ENCODE assay signal across 35 cellular contexts in the genomic region with DNA sequence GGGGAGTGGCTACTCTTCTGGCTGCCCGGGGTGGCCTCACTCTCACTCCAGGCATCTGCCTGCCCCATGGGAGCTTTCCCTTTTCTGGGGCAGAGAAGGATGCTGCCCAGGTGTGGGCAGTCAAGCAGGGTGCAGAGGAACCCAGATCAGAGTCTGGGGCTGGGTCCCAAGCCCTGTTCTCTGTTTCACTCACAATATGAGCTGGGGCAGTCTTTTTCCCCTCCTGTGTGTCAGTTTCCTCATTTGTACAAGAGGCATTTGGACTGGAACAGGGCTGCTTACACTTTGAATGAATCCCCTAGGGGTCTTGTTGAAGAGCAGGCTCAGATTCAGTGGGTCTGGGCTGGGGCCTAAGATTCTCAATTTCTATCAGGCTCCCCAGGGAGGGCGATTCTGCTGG.
"Had no signal": no experiment of that assay in that cellular context is flagged by ENCODE, and none has a peak within 500 bp of the region (broad histone marks: within the 10 kb centered on the region; RNA-seq: fewer than 3 reads in every experiment).

No MANE protein-coding gene starts in this region.

- DNase-seq: activated B cell treated with CpG ODN at 0.5 μM for 24 hours; activated CD4-positive, alpha-beta memory T cell treated with anti-CD3 and anti-CD28 coated beads for 36 hours; activated CD4-positive, alpha-beta T cell treated with anti-CD3 and anti-CD28 coated beads for 4 hours; activated CD4-positive, alpha-beta T cell treated with anti-CD3 and anti-CD28 coated beads, Interleukin-2, amount 50 U/mL, for 1 hour; activated CD4-positive, CD25-positive, alpha-beta regulatory T cell treated with anti-CD3 and anti-CD28 coated beads, Interleukin-2, amount 50 U/mL, for 72 hours; activated CD8-positive, alpha-beta memory T cell treated with anti-CD3 and anti-CD28 coated beads, Interleukin-2, amount 50 U/mL, for 4 hours; activated gamma-delta T cell treated with Interleukin-2 at 50 U/mL for 16 hours; activated naive CD4-positive, alpha-beta T cell treated with anti-CD3 and anti-CD28 coated beads for 36 hours; activated T-cell treated with anti-CD3 and anti-CD28 coated beads for 4 hours; activated T-cell treated with anti-CD3 and anti-CD28 coated beads, Interleukin-2, amount 50 U/mL, for 4 hours; anterior cingulate cortex; caudate nucleus; cerebellar nuclear complex; KG1; MM.1S; MV-4-11; NCI-H1092; NCI-H1436 treated with DMSO at 0.1 percent for 48 hours; NCI-H1694 treated with DMSO at 0.1 percent for 48 hours; NCI-H2029; NCI-H2107; NCI-H345; NCI-H524 treated with DMSO at 0.1 percent for 48 hours; PC-3; Peyer's patch; Right ventricle myocardium superior; SW 1271; T-helper 1 cell; T-helper 2 cell; T-helper 9 cell had no signal

- H3K27ac Mint-ChIP-seq: activated B cell treated with CpG ODN at 0.5 μM for 24 hours; activated CD4-positive, alpha-beta memory T cell treated with anti-CD3 and anti-CD28 coated beads for 36 hours; activated naive CD4-positive, alpha-beta T cell treated with anti-CD3 and anti-CD28 coated beads for 36 hours; activated naive CD4-positive, alpha-beta T cell treated with anti-CD3 and anti-CD28 coated beads, Interleukin-2, amount 50 U/mL, for 72 hours; activated T-helper 1 cell treated with anti-CD3 and anti-CD28 coated beads, Interleukin-12 subunit alpha, Interleukin-12 subunit beta, Interleukin-2, Interleukin-4 antibody, amounts not matched to agents 30 ng/mL and 10 ng/mL and 1 ng/mL, durations not matched to agents 14 hours and 24 hours and 36 hours; brain had no signal

- H3K4me1 ChIP-seq: Peyer's patch had no signal

- ATAC-seq: activated naive CD4-positive, alpha-beta T cell treated with anti-CD3 and anti-CD28 coated beads, Interleukin-2, amount 50 U/mL, for 72 hours; activated T-cell treated with anti-CD3 and anti-CD28 coated beads, Interleukin-2, amount 50 U/mL, for 4 hours; PC-3 had no signal

- H3K27me3 Mint-ChIP-seq: activated B cell treated with CpG ODN at 0.5 μM for 24 hours; activated CD4-positive, alpha-beta memory T cell treated with anti-CD3 and anti-CD28 coated beads for 36 hours; brain had no signal

- H3K27me3 ChIP-seq: Peyer's patch had no signal

- H3K27ac ChIP-seq: Peyer's patch, RWPE1, VCaP had no signal

- H3K36me3 Mint-ChIP-seq: activated CD4-positive, alpha-beta memory T cell treated with anti-CD3 and anti-CD28 coated beads for 36 hours; activated naive CD4-positive, alpha-beta T cell treated with anti-CD3 and anti-CD28 coated beads, Interleukin-2, amount 50 U/mL, for 72 hours had no signal

- H3K4me3 ChIP-seq: Peyer's patch had no signal

- H3K9me3 ChIP-seq: Peyer's patch had no signal

- H3K4me1 Mint-ChIP-seq: activated B cell treated with CpG ODN at 0.5 μM for 24 hours had no signal

- H3K9me3 Mint-ChIP-seq: activated B cell treated with CpG ODN at 0.5 μM for 24 hours; activated CD4-positive, alpha-beta memory T cell treated with anti-CD3 and anti-CD28 coated beads for 36 hours; activated naive CD4-positive, alpha-beta T cell treated with anti-CD3 and anti-CD28 coated beads, Interleukin-2, amount 50 U/mL, for 72 hours; activated T-cell treated with anti-CD3 and anti-CD28 coated beads, Interleukin-2, amount 50 U/mL, for 4 hours; activated T-helper 1 cell treated with anti-CD3 and anti-CD28 coated beads, Interleukin-12 subunit alpha, Interleukin-12 subunit beta, Interleukin-2, Interleukin-4 antibody, amounts not matched to agents 30 ng/mL and 10 ng/mL and 1 ng/mL, durations not matched to agents 14 hours and 24 hours and 36 hours had no signal

- H3K4me3 Mint-ChIP-seq: activated B cell treated with CpG ODN at 0.5 μM for 24 hours; activated CD4-positive, alpha-beta memory T cell treated with anti-CD3 and anti-CD28 coated beads for 36 hours; activated naive CD4-positive, alpha-beta T cell treated with anti-CD3 and anti-CD28 coated beads for 36 hours; activated T-cell treated with anti-CD3 and anti-CD28 coated beads, Interleukin-2, amount 50 U/mL, for 4 hours; activated T-helper 1 cell treated with anti-CD3 and anti-CD28 coated beads, Interleukin-12 subunit alpha, Interleukin-12 subunit beta, Interleukin-2, Interleukin-4 antibody, amounts not matched to agents 30 ng/mL and 10 ng/mL and 1 ng/mL, durations not matched to agents 14 hours and 24 hours and 36 hours; brain had no signal
